In the genomic region with DNA sequence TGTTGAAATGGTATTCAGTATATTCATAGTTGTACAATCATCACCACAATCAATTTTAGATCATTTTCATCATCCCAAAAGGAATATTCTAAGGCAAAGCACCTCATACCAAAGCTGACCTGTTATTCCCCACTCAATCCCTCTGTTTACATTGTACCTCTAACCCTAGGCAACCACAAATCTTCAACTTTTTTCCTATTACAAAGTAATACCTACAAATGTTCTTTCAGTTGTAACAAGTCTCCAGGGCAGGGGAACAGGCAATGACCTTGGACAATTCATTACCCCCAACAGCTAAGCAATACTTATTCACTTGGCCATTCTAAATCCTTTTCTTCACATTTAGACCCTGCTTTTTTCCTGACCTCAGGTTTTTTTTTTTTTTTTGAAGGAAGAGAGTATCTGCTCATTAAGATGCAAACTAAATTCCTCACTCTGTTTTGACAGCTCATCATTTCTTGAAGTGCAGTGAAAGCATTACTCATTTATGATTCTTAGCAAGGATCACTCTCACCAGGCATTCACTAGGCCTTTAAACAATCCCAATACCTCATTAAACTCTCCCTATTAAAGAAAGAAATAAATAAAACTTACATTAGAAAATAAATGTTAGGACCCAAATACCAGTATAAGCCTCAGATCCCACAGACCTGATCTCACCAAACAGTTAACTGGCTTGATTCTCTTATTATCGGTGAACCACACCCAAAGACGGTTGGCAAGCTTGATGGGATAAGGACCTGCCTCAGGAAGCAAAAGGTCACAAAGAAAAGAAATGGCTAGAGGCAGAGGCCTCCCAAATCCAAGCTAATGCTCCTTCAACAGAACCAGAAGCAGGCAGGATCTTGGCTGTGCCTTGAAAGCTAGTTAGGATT, we compare ENCODE assay signal across 15 cellular contexts. TPM values are rescaled to one million over a fixed set of nuclear protein-coding genes. Genes with fewer than 3 reads are reported as not detected.
DNase-seq lines count a peak whose midpoint lies in the region; TF ChIP-seq lines count a peak whose summit lies in the region.
"Had no signal": no experiment of that assay in that cellular context is flagged by ENCODE, and none has a peak within 500 bp of the region (broad histone marks: within the 10 kb centered on the region; RNA-seq: fewer than 3 reads in every experiment).

No MANE protein-coding gene starts in this region.

- H3K27ac ChIP-seq in BLaER1 (no peak overlapping the region), sigmoid colon (no peak overlapping the region)
- H3K27ac ChIP-seq: coronary artery, neutrophil had no signal

- peaks cover 78% of the 10 kb centered on the region for H4K20me1 ChIP-seq in BLaER1

- CTCF ChIA-PET in MCF 10A (lab: Yijun Ruan, JAX): interaction anchor here (0.6 to 1.5 kb wide), 3 partner anchors 65 to 293 kb away, joined by 3 to 4 read pairs (median 4); no protein-coding TSS in a partner anchor

- WGBS in sigmoid colon, 2 donors: 14 to 70% methylated on average over 2 of the region's 2 CpGs

- H3K27me3 ChIP-seq in BLaER1 (no peaks in the 10 kb centered on the region), sigmoid colon (no peaks in the 10 kb centered on the region)
- H3K27me3 ChIP-seq: BE2C, gastrocnemius medialis, neutrophil had no signal

- POLR2A ChIA-PET in MCF 10A (lab: Yijun Ruan, JAX): interaction anchor here (0.7 kb wide), 1 partner anchor 9 kb away, joined by 3 read pairs; no protein-coding TSS in a partner anchor

- H3K4me3 ChIP-seq in BLaER1 (no peak overlapping the region), sigmoid colon (no peak overlapping the region)
- H3K4me3 ChIP-seq: coronary artery, gastrocnemius medialis had no signal

- peak overlapping the region; percentile 45 for H3K4me2 ChIP-seq in BLaER1

- no peak for TF ChIP-seq CTCF in MCF 10A (IDR thresholded peaks at IDR 0.05; ENCODE audit: unreplicated experiment)
- no peak for TF ChIP-seq CTCF in sigmoid colon (IDR thresholded peaks at IDR 0.05)

- no peak overlapping the region for H3K4me3 Mint-ChIP-seq in activated T-helper 2 cell treated with anti-CD3 and anti-CD28 coated beads, Interferon-gamma antibody, Interleukin-2, Interleukin-4, amounts not matched to agents 10 μg/mL and 5 μg/mL and 100 μg/mL, durations not matched to agents 14 hours and 24 hours and 36 hours (ENCODE audit: low read depth)
- H3K4me3 Mint-ChIP-seq in MCF 10A (ENCODE audit: unreplicated experiment): no peak overlapping the region

- BruUV-seq in MCF 10A (replicated peaks; lab: Mats Ljungman, UMichigan): no TSS peak

- H3K27ac Mint-ChIP-seq in activated T-helper 2 cell treated with anti-CD3 and anti-CD28 coated beads, Interferon-gamma antibody, Interleukin-2, Interleukin-4, amounts not matched to agents 10 μg/mL and 5 μg/mL and 100 μg/mL, durations not matched to agents 14 hours and 24 hours and 36 hours: peak overlapping the region; percentile 20
- no peak overlapping the region for H3K27ac Mint-ChIP-seq in MCF 10A (ENCODE audit: low read depth, unreplicated experiment)

- no peaks in the 10 kb centered on the region for H3K9me3 Mint-ChIP-seq in activated T-helper 2 cell treated with anti-CD3 and anti-CD28 coated beads, Interferon-gamma antibody, Interleukin-2, Interleukin-4, amounts not matched to agents 10 μg/mL and 5 μg/mL and 100 μg/mL, durations not matched to agents 14 hours and 24 hours and 36 hours
- H3K9me3 Mint-ChIP-seq in MCF 10A (ENCODE audit: unreplicated experiment): no peaks in the 10 kb centered on the region

- H3K36me3 ChIP-seq in BLaER1: peaks cover 58% of the 10 kb centered on the region
- peaks cover 0 to 20% (median 2%) of the 10 kb centered on the region in 4 donors for H3K36me3 ChIP-seq in sigmoid colon
- H3K36me3 ChIP-seq: BE2C, gastrocnemius medialis, neutrophil had no signal

- H3K36me3 Mint-ChIP-seq in activated T-helper 2 cell treated with anti-CD3 and anti-CD28 coated beads, Interferon-gamma antibody, Interleukin-2, Interleukin-4, amounts not matched to agents 10 μg/mL and 5 μg/mL and 100 μg/mL, durations not matched to agents 14 hours and 24 hours and 36 hours (ENCODE audit: low read depth): peaks cover 39% of the 10 kb centered on the region
- H3K36me3 Mint-ChIP-seq in MCF 10A (ENCODE audit: insufficient read depth, unreplicated experiment): peaks cover 20% of the 10 kb centered on the region

- intact Hi-C loops in activated T-helper 2 cell treated with anti-CD3 and anti-CD28 coated beads, Interferon-gamma antibody, Interleukin-2, Interleukin-4, amounts not matched to agents 10 μg/mL and 5 μg/mL and 100 μg/mL, durations not matched to agents 14 hours and 24 hours and 36 hours (cut with micrococcal nuclease): loop anchor here (2.0 kb wide), 1 partner anchor 17 kb away; no protein-coding TSS in a partner anchor
- intact Hi-C loops in MCF 10A (cut with micrococcal nuclease) (no loop called here), sigmoid colon (cut with DNase I) (no loop called here)

- peaks cover 19% of the 10 kb centered on the region for H3K4me1 Mint-ChIP-seq in activated T-helper 2 cell treated with anti-CD3 and anti-CD28 coated beads, Interferon-gamma antibody, Interleukin-2, Interleukin-4, amounts not matched to agents 10 μg/mL and 5 μg/mL and 100 μg/mL, durations not matched to agents 14 hours and 24 hours and 36 hours (ENCODE audit: low read depth)
- H3K4me1 Mint-ChIP-seq in MCF 10A (ENCODE audit: insufficient read depth, unreplicated experiment): peaks cover 15% of the 10 kb centered on the region

- TF ChIP-seq POLR2A in sigmoid colon (IDR thresholded peaks at IDR 0.05): no peak

- H3K9me3 ChIP-seq in BLaER1 (peaks cover 4% of the 10 kb centered on the region), sigmoid colon (no peaks in the 10 kb centered on the region)
- H3K9me3 ChIP-seq: BE2C, gastrocnemius medialis, neutrophil had no signal

- H3K4me1 ChIP-seq in BLaER1 (peaks cover 28% of the 10 kb centered on the region), sigmoid colon (peaks cover 0 to 28% (median 14%) of the 10 kb centered on the region in 4 donors)
- H3K4me1 ChIP-seq: BE2C had no signal

- no peak for TF ChIP-seq EP300 in sigmoid colon (IDR thresholded peaks at IDR 0.05)

- no peak overlapping the region for H3K9ac ChIP-seq in BLaER1

- DNase-seq in HCEC 1CT (peak; percentile 13), kidney tubule cell (ENCODE audit: low spot score) (peak; percentile 66), NCI-H128 (lab: John Stamatoyannopoulos, UW; ENCODE audit: unreplicated experiment) (no peak), MCF 10A (ENCODE audit: unreplicated experiment) (no peak), NCI-H82 treated with DMSO at 0.1 percent for 48 hours (lab: John Stamatoyannopoulos, UW; ENCODE audit: unreplicated experiment) (no peak), sigmoid colon (no peak)
- DNase-seq in activated T-helper 2 cell treated with anti-CD3 and anti-CD28 coated beads, Interferon-gamma antibody, Interleukin-2, Interleukin-4, amounts not matched to agents 10 μg/mL and 5 μg/mL and 100 μg/mL, durations not matched to agents 14 hours and 24 hours and 36 hours (ENCODE audit: low spot score): no peak
- DNase-seq: BE2C, left cardiac atrium, NCI-H1092 treated with DMSO at 0.1 percent for 48 hours, SHP77 treated with DMSO at 0.1 percent for 48 hours had no signal

- H3K27me3 Mint-ChIP-seq in activated T-helper 2 cell treated with anti-CD3 and anti-CD28 coated beads, Interferon-gamma antibody, Interleukin-2, Interleukin-4, amounts not matched to agents 10 μg/mL and 5 μg/mL and 100 μg/mL, durations not matched to agents 14 hours and 24 hours and 36 hours (ENCODE audit: low read depth): no peaks in the 10 kb centered on the region
- H3K27me3 Mint-ChIP-seq in MCF 10A (ENCODE audit: insufficient read depth, unreplicated experiment): no peaks in the 10 kb centered on the region

RNA-seq across cellular contexts. Expression of a gene that starts 15.3 kb away (rescaled TPM):
- total RNA-seq in activated T-helper 2 cell treated with anti-CD3 and anti-CD28 coated beads, Interferon-gamma antibody, Interleukin-2, Interleukin-4, amounts not matched to agents 10 μg/mL and 5 μg/mL and 100 μg/mL, durations not matched to agents 14 hours and 24 hours and 36 hours: 22.7 and 23.5 TPM in 2 replicates
- total RNA-seq in MCF 10A (2022) (24.4 and 25.4 TPM in 2 replicates), sigmoid colon (10 to 100 TPM; 26.7 to 49.9 (median 36.0) TPM)
- 10 to 100 TPM in 1 of 3 donors, 1 to 10 TPM in 2; 6.5 to 11.5 (median 8.4) TPM for polyA plus RNA-seq in sigmoid colon

Comparison
In these comparisons a context has a peak if more than half of its experiments do, and no peak if none do; other contexts are left out.
1. DNase-seq: peak in HCEC 1CT (single experiment) and kidney tubule cell (single experiment); none in activated T-helper 2 cell treated with anti-CD3 and anti-CD28 coated beads, Interferon-gamma antibody, Interleukin-2, Interleukin-4, amounts not matched to agents 10 μg/mL and 5 μg/mL and 100 μg/mL, durations not matched to agents 14 hours and 24 hours and 36 hours (single experiment), NCI-H128 (single experiment), MCF 10A (single experiment), NCI-H82 treated with DMSO at 0.1 percent for 48 hours (single experiment) and sigmoid colon (single experiment).